ENCODE assay signal across 9 cellular contexts in genomic region chr21:34881421-34881820, GRCh38.
DNase-seq lines count a peak whose midpoint lies in the region; ATAC-seq and TF ChIP-seq lines count a peak whose summit lies in the region.
"Had no signal": no experiment of that assay in that cellular context is flagged by ENCODE, and none has a peak within 500 bp of the region (broad histone marks: within the 10 kb centered on the region; RNA-seq: fewer than 3 reads in every experiment).

No MANE protein-coding gene starts in this region.

- no peak for ATAC-seq in natural killer cell treated with Interleukin-12 subunit alpha and Interleukin-12 subunit beta and Interleukin-15 and Interleukin-18, amount 100 ng/mL, for 72 hours
- ATAC-seq in natural killer cell, result no peak

- POLR2A ChIA-PET in activated CD4-positive, alpha-beta memory T cell treated with anti-CD3 and anti-CD28 coated beads for 36 hours (lab: Charles Lee), result interaction anchor here (1.5 to 1.8 kb wide), 2 partner anchors 15 to 108 kb away, joined by 3 to 7 read pairs; no protein-coding TSS in a partner anchor

- H3K27me3 Mint-ChIP-seq in natural killer cell treated with Interleukin-12 subunit alpha and Interleukin-12 subunit beta and Interleukin-15 and Interleukin-18, amount 100 ng/mL, for 72 hours, result no peaks in the 10 kb centered on the region
- H3K27me3 Mint-ChIP-seq in natural killer cell (ENCODE audit: low read depth in 2 of 2), result no peaks in the 10 kb centered on the region
- H3K27me3 Mint-ChIP-seq in activated CD4-positive, alpha-beta memory T cell treated with anti-CD3 and anti-CD28 coated beads for 36 hours, result no peaks in the 10 kb centered on the region

- peaks cover 25% of the 10 kb centered on the region for H3K36me3 Mint-ChIP-seq in natural killer cell treated with Interleukin-12 subunit alpha and Interleukin-12 subunit beta and Interleukin-15 and Interleukin-18, amount 100 ng/mL, for 72 hours
- H3K36me3 Mint-ChIP-seq in natural killer cell, result peaks cover 19% of the 10 kb centered on the region
- H3K36me3 Mint-ChIP-seq in activated CD4-positive, alpha-beta memory T cell treated with anti-CD3 and anti-CD28 coated beads for 36 hours, result peaks cover 62% of the 10 kb centered on the region

- no peaks in the 10 kb centered on the region for H3K36me3 ChIP-seq in urinary bladder (ENCODE audit: insufficient read depth)

- H3K27ac ChIP-seq in urinary bladder (ENCODE audit: low read depth), result peak overlapping the region; percentile 16

- H3K4me3 ChIP-seq in urinary bladder (ENCODE audit: low read depth, low read length), result no peak overlapping the region

- H3K4me3 Mint-ChIP-seq in natural killer cell treated with Interleukin-12 subunit alpha and Interleukin-12 subunit beta and Interleukin-15 and Interleukin-18, amount 100 ng/mL, for 72 hours, result peak overlapping the region; percentile 98
- no peak overlapping the region for H3K4me3 Mint-ChIP-seq in natural killer cell
- H3K4me3 Mint-ChIP-seq in activated CD4-positive, alpha-beta memory T cell treated with anti-CD3 and anti-CD28 coated beads for 36 hours, result peak overlapping the region; percentile 43

- 57% methylated on average over 3 of the region's 3 CpGs for WGBS in urinary bladder

- no peaks in the 10 kb centered on the region for H3K9me3 Mint-ChIP-seq in natural killer cell treated with Interleukin-12 subunit alpha and Interleukin-12 subunit beta and Interleukin-15 and Interleukin-18, amount 100 ng/mL, for 72 hours
- H3K9me3 Mint-ChIP-seq in natural killer cell, result no peaks in the 10 kb centered on the region
- H3K9me3 Mint-ChIP-seq in activated CD4-positive, alpha-beta memory T cell treated with anti-CD3 and anti-CD28 coated beads for 36 hours, result no peaks in the 10 kb centered on the region

- intact Hi-C loops in natural killer cell (cut with micrococcal nuclease), result no loop called here
- intact Hi-C loops in activated CD4-positive, alpha-beta memory T cell treated with anti-CD3 and anti-CD28 coated beads for 36 hours (cut with micrococcal nuclease), result loop anchor here (5.0 to 10.0 kb wide), 2 partner anchors 44 to 643 kb away; no protein-coding TSS in a partner anchor

- no peak for DNase-seq in natural killer cell treated with Interleukin-12 subunit alpha and Interleukin-12 subunit beta and Interleukin-15 and Interleukin-18, amount 100 ng/mL, for 72 hours (ENCODE audit: low spot score)
- DNase-seq in natural killer cell, result no peak
- no peak for DNase-seq in activated CD4-positive, alpha-beta memory T cell treated with anti-CD3 and anti-CD28 coated beads for 36 hours
- DNase-seq in glomerular endothelial cell (ENCODE audit: extremely low read depth, low read depth, low spot score), result peak; percentile 16
- no peak for DNase-seq in NCI-H187 treated with DMSO at 0.1 percent for 48 hours (lab: John Stamatoyannopoulos, UW)
- no peak for DNase-seq in SKM-1 (lab: John Stamatoyannopoulos, UW; ENCODE audit: unreplicated experiment)
- no peak for DNase-seq in putamen (ENCODE audit: low spot score)
- DNase-seq: COR-L47 had no signal

- CTCF ChIA-PET in activated CD4-positive, alpha-beta memory T cell treated with anti-CD3 and anti-CD28 coated beads for 36 hours (lab: Charles Lee), result interaction anchor here (0.7 kb wide), 1 partner anchor 519 kb away, joined by 3 read pairs; no protein-coding TSS in a partner anchor

- TF ChIP-seq CTCF in natural killer cell (IDR thresholded peaks at IDR 0.05), result no peak

- H3K4me1 Mint-ChIP-seq in natural killer cell treated with Interleukin-12 subunit alpha and Interleukin-12 subunit beta and Interleukin-15 and Interleukin-18, amount 100 ng/mL, for 72 hours (ENCODE audit: low read depth in 2 of 2), result peaks cover 45% of the 10 kb centered on the region in 2 donors
- peaks cover 29 to 40% of the 10 kb centered on the region in 2 donors for H3K4me1 Mint-ChIP-seq in natural killer cell
- H3K4me1 Mint-ChIP-seq in activated CD4-positive, alpha-beta memory T cell treated with anti-CD3 and anti-CD28 coated beads for 36 hours (ENCODE audit: low read depth), result peaks cover 67% of the 10 kb centered on the region

- H3K4me1 ChIP-seq in urinary bladder (ENCODE audit: insufficient read depth), result no peaks in the 10 kb centered on the region

- H3K27ac Mint-ChIP-seq in natural killer cell treated with Interleukin-12 subunit alpha and Interleukin-12 subunit beta and Interleukin-15 and Interleukin-18, amount 100 ng/mL, for 72 hours, result peak overlapping the region in 1 of 2 donors; percentile 99
- peak overlapping the region in 1 of 2 donors; percentile 54 for H3K27ac Mint-ChIP-seq in natural killer cell
- H3K27ac Mint-ChIP-seq in activated CD4-positive, alpha-beta memory T cell treated with anti-CD3 and anti-CD28 coated beads for 36 hours, result no peak overlapping the region
